Comparison of ENCODE assay signal across 20 cellular contexts in genomic region chr2:231263118-231263831, GRCh38.
DNase-seq lines count a peak whose midpoint lies in the region; ATAC-seq, FAIRE-seq and TF ChIP-seq lines count a peak whose summit lies in the region.
"Had no signal": no experiment of that assay in that cellular context is flagged by ENCODE, and none has a peak within 500 bp of the region (broad histone marks: within the 10 kb centered on the region; RNA-seq: fewer than 3 reads in every experiment).

No MANE protein-coding gene starts in this region.

- no peak for TF ChIP-seq POLR2A in K562 (conservative IDR thresholded peaks at IDR 0.05)

- no TSS peak for BruUV-seq in K562 (replicated peaks; lab: Mats Ljungman, UMichigan)

- no peak for TF ChIP-seq CTCF in AG04450 (IDR thresholded peaks at IDR 0.05; ENCODE audit: low read depth, low read length)
- TF ChIP-seq CTCF in K562 (IDR thresholded peaks at IDR 0.05 in 2 of 3, conservative IDR thresholded peaks at IDR 0.05 in 1 of 3; ENCODE audit: insufficient read depth in 2 of 3, low read depth in 1 of 3, low read length in 3 of 3) = no peak

- no peaks in the 10 kb centered on the region for H3K9me1 ChIP-seq in K562 (ENCODE audit: control insufficient read depth, insufficient read depth, low read length)

- no peaks in the 10 kb centered on the region for H3K27me3 ChIP-seq in AG04450 (ENCODE audit: control insufficient read depth, insufficient read depth, low read length)
- peaks cover 7 to 31% of the 10 kb centered on the region in 2 experiments for H3K27me3 ChIP-seq in K562 (ENCODE audit: control insufficient read depth in 2 of 2, insufficient read depth in 2 of 2, low read length in 2 of 2)
- H3K27me3 ChIP-seq: BLaER1 treated with 17β-estradiol and CSF1 and Interleukin-3, amounts not matched to agents 10 nM and 100 nM had no signal

- H3K36me3 ChIP-seq in K562 (ENCODE audit: control insufficient read depth, insufficient read depth, low read length) = no peaks in the 10 kb centered on the region

- H2AFZ ChIP-seq in K562 (ENCODE audit: low read depth, low read length) = no peak overlapping the region

- no peak overlapping the region for H3K9ac ChIP-seq in K562 (ENCODE audit: insufficient read depth in 1 of 2, low read depth in 2 of 2, low read length in 2 of 2)
- H3K9ac ChIP-seq: BLaER1 treated with 17β-estradiol and CSF1 and Interleukin-3, amounts not matched to agents 10 nM and 100 nM had no signal

- no peaks in the 10 kb centered on the region for H3K79me2 ChIP-seq in K562 (ENCODE audit: control insufficient read depth, insufficient read depth, low read length)

- CTCF ChIA-PET in AG04450 (lab: Charles Lee) (interaction anchor here (0.8 to 1.3 kb wide), 3 partner anchors 71 to 194 kb away, joined by 3 to 4 read pairs (median 3); no protein-coding TSS in a partner anchor), K562 (lab: Yijun Ruan, JAX; ENCODE audit: low intra/inter-chr PET ratio) (no interaction called here)

- TF ChIP-seq RAD21 in K562 (CRISPR knock-in tag; conservative IDR thresholded peaks at IDR 0.05 in 1 of 2, IDR thresholded peaks at IDR 0.05 in 1 of 2) = no peak

- no peak overlapping the region for H3K4me3 ChIP-seq in AG04450 (ENCODE audit: low read depth, low read length)
- no peak overlapping the region for H3K4me3 ChIP-seq in K562
- H3K4me3 ChIP-seq: A549; BLaER1 treated with 17β-estradiol and CSF1 and Interleukin-3, amounts not matched to agents 10 nM and 100 nM; SK-N-MC had no signal

- DNase-seq in AG04450 (ENCODE audit: low read depth, low spot score) (peak; percentile 37), NCI-H2196 (lab: John Stamatoyannopoulos, UW; ENCODE audit: unreplicated experiment) (peak; percentile 80), K562 (ENCODE audit: extremely low read depth in 1 of 4, low spot score in 3 of 4) (no peak), iris pigment epithelial cell (ENCODE audit: low read depth) (peak; percentile 37)
- no peak for DNase-seq in central memory CD4-positive, alpha-beta T cell
- DNase-seq in effector CD8-positive, alpha-beta T cell (lab: John Stamatoyannopoulos, UW) = no peak
- DNase-seq: CD8-positive, alpha-beta T cell; DMS79 treated with DMSO at 0.1 percent for 48 hours; NCI-H1092 treated with DMSO at 0.1 percent for 48 hours; NCI-H2107; OCI-M1; Right ventricle myocardium superior had no signal

- FAIRE-seq in K562 (lab: Jason Lieb, UNC) = no peak
- FAIRE-seq: A549, H1, HTR-8/SVneo had no signal

- ATAC-seq in K562 (no peak), HG03342 (IDR thresholded peaks at IDR 0.05; ENCODE audit: unreplicated experiment) (no peak), GM21529 (IDR thresholded peaks at IDR 0.05; ENCODE audit: unreplicated experiment) (no peak)
- ATAC-seq: A549; CD8-positive, alpha-beta T cell had no signal

- TF ChIP-seq EP300 in K562 (IDR thresholded peaks at IDR 0.05; ENCODE audit: low read length) = no peak

- H3K9me3 ChIP-seq in AG04450 (ENCODE audit: control insufficient read depth, insufficient read depth, low read length) = no peaks in the 10 kb centered on the region
- H3K9me3 ChIP-seq in K562 (replicated peaks; ENCODE audit: control insufficient read depth, insufficient read depth, low read depth, low read length) = no peaks in the 10 kb centered on the region
- H3K9me3 ChIP-seq: A549; BLaER1 treated with 17β-estradiol and CSF1 and Interleukin-3, amounts not matched to agents 10 nM and 100 nM had no signal

- in situ Hi-C loops in K562 (cut with MboI) = no loop called here

- 2% methylated on average over 10 of the region's 10 CpGs for WGBS in K562 (ENCODE audit: insufficient coverage, low coverage, missing lambda C conversion rate)

- H3K4me1 ChIP-seq in K562 (replicated peaks in 1 of 2; ENCODE audit: control insufficient read depth in 2 of 2, insufficient read depth in 2 of 2, low read length in 2 of 2) = no peaks in the 10 kb centered on the region; a peak in 3 of 5 replicates
- H3K4me1 ChIP-seq: A549 had no signal

- POLR2A ChIA-PET in AG04450 (lab: Yijun Ruan, JAX) = no interaction called here
- POLR2A ChIA-PET in K562 (lab: Yijun Ruan, JAX) = no interaction called here

- 0 out of 2 replicates have a peak, but pooled peaks cover 4% of the 10 kb centered on the region for H4K20me1 ChIP-seq in K562 (replicated peaks; ENCODE audit: control insufficient read depth, insufficient read depth, low read length)
- H4K20me1 ChIP-seq: BLaER1 treated with 17β-estradiol and CSF1 and Interleukin-3, amounts not matched to agents 10 nM and 100 nM had no signal

- intact Hi-C loops in K562 (cut with micrococcal nuclease) = no loop called here

- H3K27ac ChIP-seq in AG04450 (ENCODE audit: low read depth, low read length) (no peak overlapping the region), K562 (ENCODE audit: extremely low read depth, low read depth, low read length) (no peak overlapping the region)
- H3K27ac ChIP-seq: A549; BLaER1 treated with 17β-estradiol and CSF1 and Interleukin-3, amounts not matched to agents 10 nM and 100 nM; HL-60; SK-N-MC had no signal

- no peak overlapping the region for H3K4me2 ChIP-seq in K562 (ENCODE audit: insufficient read depth, low read length)
- H3K4me2 ChIP-seq: A549; BLaER1 treated with 17β-estradiol and CSF1 and Interleukin-3, amounts not matched to agents 10 nM and 100 nM had no signal

TF ChIP-seq in K562, 482 proteins besides CTCF, POLR2A, EP300 and RAD21:
- TF ChIP-seq RBM15 (IDR thresholded peaks at IDR 0.05; ENCODE audit: insufficient read depth, low read length) (no peak), RFX1 (IDR thresholded peaks at IDR 0.05) (peak; percentile 14; the same call in 1 of the 2 replicates), ZNF695 (CRISPR knock-in tag; IDR thresholded peaks at IDR 0.05) (no peak), ZNF184 (CRISPR knock-in tag; IDR thresholded peaks at IDR 0.05) (no peak), SIRT6 (IDR thresholded peaks at IDR 0.05; ENCODE audit: low read depth, low read length) (no peak), CBFA2T3 (IDR thresholded peaks at IDR 0.05) (no peak)

Comparison
In these comparisons a context has a peak if more than half of its experiments do, and no peak if none do; other contexts are left out.
1. DNase-seq: peak in AG04450 (single experiment), NCI-H2196 (single experiment) and iris pigment epithelial cell (single experiment); none in K562 (0 of 4), central memory CD4-positive, alpha-beta T cell (single experiment) and effector CD8-positive, alpha-beta T cell (single experiment).